23 cellular contexts compared by ENCODE assay signal in the genomic region with DNA sequence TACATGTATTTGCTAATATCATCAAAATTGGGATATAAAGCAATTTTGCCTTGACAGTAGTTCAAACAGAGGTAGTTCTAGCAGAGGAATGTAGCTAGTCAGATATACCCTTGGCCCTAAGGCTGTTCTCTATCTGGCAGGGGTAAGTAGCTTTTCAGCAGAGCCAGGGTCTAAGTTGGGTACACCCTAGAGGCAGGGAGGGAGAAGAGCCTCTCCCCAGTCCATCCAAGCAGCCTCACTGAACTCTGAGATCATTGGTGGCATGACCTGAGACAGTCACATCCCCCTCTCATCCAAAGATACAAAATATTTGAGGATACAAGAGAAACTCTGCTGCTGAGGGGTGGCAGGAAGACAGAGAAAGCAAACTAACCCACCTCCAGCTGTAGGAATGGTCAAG.
A peak's percentile ranks its signal among the peaks of the same experiment; 100 is the strongest.
DNase-seq lines count a peak whose midpoint lies in the region; ATAC-seq and TF ChIP-seq lines count a peak whose summit lies in the region.
"Had no signal": no experiment of that assay in that cellular context is flagged by ENCODE, and none has a peak within 500 bp of the region (broad histone marks: within the 10 kb centered on the region; RNA-seq: fewer than 3 reads in every experiment).

No MANE protein-coding gene starts in this region.

- no peak overlapping the region for H3K4me3 ChIP-seq in retinal pigment epithelial cell (ENCODE audit: low read length)

- no peak overlapping the region for H3K27ac Mint-ChIP-seq in H9
- no peak overlapping the region for H3K27ac Mint-ChIP-seq in activated CD4-positive, alpha-beta memory T cell treated with anti-CD3 and anti-CD28 coated beads, Interleukin-2, amount 10 ng/mL, durations not matched to agents 7 days and 5 days
- H3K27ac Mint-ChIP-seq: T-cell had no signal

- in situ Hi-C loops in SK-MEL-5 (cut with HindIII; ENCODE audit: low pct_unique_long_range_greater_than_20kb, low sequenced_read_pairs), result no loop called here

- H3K4me3 Mint-ChIP-seq in H9, result no peak overlapping the region
- no peak overlapping the region for H3K4me3 Mint-ChIP-seq in activated CD4-positive, alpha-beta memory T cell treated with anti-CD3 and anti-CD28 coated beads, Interleukin-2, amount 10 ng/mL, durations not matched to agents 7 days and 5 days
- H3K4me3 Mint-ChIP-seq: T-cell had no signal

- no peak overlapping the region for H4K5ac ChIP-seq in H9 (ENCODE audit: insufficient read length, low read depth, low read length)

- H3K4me1 ChIP-seq in H9 (ENCODE audit: insufficient read depth, low read length), result peaks cover 6% of the 10 kb centered on the region

- CTCF ChIA-PET in activated CD4-positive, alpha-beta memory T cell treated with anti-CD3 and anti-CD28 coated beads, Interleukin-2, amount 10 ng/mL, durations not matched to agents 7 days and 5 days (lab: Charles Lee), result no interaction called here

- TF ChIP-seq CTCF in H9 (conservative IDR thresholded peaks at IDR 0.05), result peak; percentile 42; the same call in 2 of the 3 replicates
- TF ChIP-seq CTCF in retinal pigment epithelial cell (conservative IDR thresholded peaks at IDR 0.05; ENCODE audit: low read depth, low read length), result peak; percentile 9

- no peaks in the 10 kb centered on the region for H3K23me2 ChIP-seq in H9 (ENCODE audit: insufficient read length, low read depth, low read length, poor library complexity, severe bottlenecking)

- H4K91ac ChIP-seq in H9 (ENCODE audit: insufficient read length, low read depth, low read length), result no peak overlapping the region

- no peaks in the 10 kb centered on the region for H3K36me3 Mint-ChIP-seq in H9 (ENCODE audit: insufficient read depth in 1 of 3, low read depth in 3 of 3)
- no peaks in the 10 kb centered on the region for H3K36me3 Mint-ChIP-seq in activated CD4-positive, alpha-beta memory T cell treated with anti-CD3 and anti-CD28 coated beads, Interleukin-2, amount 10 ng/mL, durations not matched to agents 7 days and 5 days (ENCODE audit: low read depth)
- H3K36me3 Mint-ChIP-seq: T-cell had no signal

- H2BK120ac ChIP-seq in H9 (ENCODE audit: low read depth, low read length, poor library complexity, severe bottlenecking), result no peak overlapping the region

- no peak overlapping the region for H3T11ph ChIP-seq in H9 (ENCODE audit: low read length)

- no peak overlapping the region for H2AK5ac ChIP-seq in H9 (ENCODE audit: insufficient read length, low read length)

- H2BK5ac ChIP-seq in H9 (ENCODE audit: insufficient read length, low read length), result no peak overlapping the region

- H2AFZ ChIP-seq in H9 (ENCODE audit: low read length), result no peak overlapping the region

- no peak overlapping the region for H2BK15ac ChIP-seq in H9 (ENCODE audit: low read depth, low read length)

- no peak overlapping the region for H3K4me2 ChIP-seq in H9 (ENCODE audit: insufficient read depth, insufficient read length, low read length)

- no peak overlapping the region for H2BK12ac ChIP-seq in H9 (ENCODE audit: insufficient read length, low read depth, low read length)

- H3K27me3 ChIP-seq in H9 (ENCODE audit: insufficient read depth, low read length), result no peaks in the 10 kb centered on the region

- POLR2A ChIA-PET in activated CD4-positive, alpha-beta memory T cell treated with anti-CD3 and anti-CD28 coated beads, Interleukin-2, amount 10 ng/mL, durations not matched to agents 7 days and 5 days (lab: Charles Lee), result no interaction called here

- no peak overlapping the region for H3K9ac ChIP-seq in H9 (ENCODE audit: extremely low read depth, insufficient read length, low read length)

- H4K20me1 ChIP-seq in H9 (ENCODE audit: control insufficient read depth, insufficient read depth, insufficient read length), result no peaks in the 10 kb centered on the region

- H3K27me3 Mint-ChIP-seq in H9 (ENCODE audit: low read depth), result peaks cover 1% of the 10 kb centered on the region; the same call in 1 of the 2 replicates
- no peaks in the 10 kb centered on the region for H3K27me3 Mint-ChIP-seq in activated CD4-positive, alpha-beta memory T cell treated with anti-CD3 and anti-CD28 coated beads, Interleukin-2, amount 10 ng/mL, durations not matched to agents 7 days and 5 days

- no peak for ATAC-seq in HG03025 (IDR thresholded peaks at IDR 0.05; ENCODE audit: low FRiP score, unreplicated experiment)
- ATAC-seq: SK-N-SH treated with all-trans-retinoic acid at 6 μM for 48 hours, T-cell had no signal

- H3K23ac ChIP-seq in H9 (ENCODE audit: insufficient read length, low read depth, low read length), result no peak overlapping the region

- H3K9me3 ChIP-seq in H9 (ENCODE audit: control insufficient read depth, low read depth, low read length), result no peaks in the 10 kb centered on the region

- H3K14ac ChIP-seq in H9 (ENCODE audit: insufficient read depth, low read length), result no peak overlapping the region

- H3K9me3 Mint-ChIP-seq in H9, result no peaks in the 10 kb centered on the region
- no peaks in the 10 kb centered on the region for H3K9me3 Mint-ChIP-seq in activated CD4-positive, alpha-beta memory T cell treated with anti-CD3 and anti-CD28 coated beads, Interleukin-2, amount 10 ng/mL, durations not matched to agents 7 days and 5 days

- H3K79me1 ChIP-seq in H9 (ENCODE audit: insufficient read depth, low read depth, low read length, poor library complexity, severe bottlenecking), result no peaks in the 10 kb centered on the region

- H2BK20ac ChIP-seq in H9 (ENCODE audit: low read depth, low read length, poor library complexity, severe bottlenecking), result no peak overlapping the region

- no peak overlapping the region for H3K56ac ChIP-seq in H9 (ENCODE audit: insufficient read length, low read depth, low read length)

- H3K18ac ChIP-seq in H9 (ENCODE audit: insufficient read length, low read depth, low read length), result no peak overlapping the region

- H3K27ac ChIP-seq in H9 (ENCODE audit: insufficient read length, low read depth, low read length), result no peak overlapping the region
- H3K27ac ChIP-seq: C4-2B had no signal

- H4K8ac ChIP-seq in H9 (replicated peaks; ENCODE audit: insufficient read length, low read depth, low read length), result no peak overlapping the region

- H3K79me2 ChIP-seq in H9 (ENCODE audit: insufficient read depth, low read length), result no peaks in the 10 kb centered on the region

- H3K4ac ChIP-seq in H9 (ENCODE audit: low read depth, low read length), result no peak overlapping the region

- peaks cover 13% of the 10 kb centered on the region in 2 experiments for H3K4me1 Mint-ChIP-seq in H9
- H3K4me1 Mint-ChIP-seq in activated CD4-positive, alpha-beta memory T cell treated with anti-CD3 and anti-CD28 coated beads, Interleukin-2, amount 10 ng/mL, durations not matched to agents 7 days and 5 days, result no peaks in the 10 kb centered on the region
- H3K4me1 Mint-ChIP-seq: T-cell had no signal

- DNase-seq in H9 (peak; percentile 37), SK-MEL-5 (ENCODE audit: low read depth, low spot score) (peak; percentile 13), iPS-NIHi11 (ENCODE audit: low spot score) (peak; percentile 18), retinal pigment epithelial cell (ENCODE audit: low read depth) (no peak), GOT3 (lab: John Stamatoyannopoulos, UW) (no peak)
- DNase-seq in activated CD4-positive, alpha-beta memory T cell treated with anti-CD3 and anti-CD28 coated beads, Interleukin-2, amount 10 ng/mL, durations not matched to agents 7 days and 5 days, result no peak
- DNase-seq: ACHN, AML-193, DMS79, KG1, NCI-H1048, NCI-H1436, NCI-H1930, NCI-H2171, NCI-H446, NCI-H69, OCI-M1, RPMI8226, SHP77 treated with DMSO at 0.1 percent for 48 hours, T-cell had no signal

Comparison
In these comparisons a context has a peak if more than half of its experiments do, and no peak if none do; other contexts are left out.
1. DNase-seq: peak in H9 (single experiment), SK-MEL-5 (single experiment) and iPS-NIHi11 (single experiment); none in retinal pigment epithelial cell (single experiment), GOT3 (single experiment) and activated CD4-positive, alpha-beta memory T cell treated with anti-CD3 and anti-CD28 coated beads, Interleukin-2, amount 10 ng/mL, durations not matched to agents 7 days and 5 days (single experiment).